ENCODE assay signal across 22 cellular contexts in the genomic region with DNA sequence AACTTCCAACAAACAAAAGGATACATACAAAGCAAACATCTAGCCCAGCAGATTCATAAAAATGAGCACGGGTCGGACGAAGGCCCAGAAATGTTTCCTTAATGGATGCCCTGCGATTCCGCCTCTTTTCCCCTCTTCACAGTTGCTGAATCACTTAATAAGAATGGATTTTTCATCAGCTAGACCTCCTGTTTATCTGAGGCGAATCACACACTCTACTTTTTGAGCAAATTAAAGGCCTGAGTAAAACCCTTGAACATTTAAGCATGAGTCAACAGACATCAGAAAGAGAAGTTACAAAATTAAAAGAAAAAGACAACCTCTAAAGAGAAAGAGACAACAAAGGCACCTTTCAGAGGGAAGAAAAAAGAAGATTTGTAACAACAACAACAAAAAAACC. TPM values are rescaled to one million over a fixed set of nuclear protein-coding genes. Genes with fewer than 3 reads are reported as not detected.
A peak's percentile ranks its signal among the peaks of the same experiment; 100 is the strongest.
DNase-seq lines count a peak whose midpoint lies in the region; ATAC-seq and TF ChIP-seq lines count a peak whose summit lies in the region.
"Had no signal": no experiment of that assay in that cellular context is flagged by ENCODE, and none has a peak within 500 bp of the region (broad histone marks: within the 10 kb centered on the region; RNA-seq: fewer than 3 reads in every experiment).

No MANE protein-coding gene starts in this region.

- peak overlapping the region; percentile 8 for H3K27ac ChIP-seq in ACC112 (ENCODE audit: low read depth, low read length)
- H3K27ac ChIP-seq in aorta (ENCODE audit: low read depth in 1 of 2, low read length in 2 of 2): no peak overlapping the region
- H3K27ac ChIP-seq: tibial artery had no signal

- H2AFZ ChIP-seq in ACC112 (ENCODE audit: low read length, unreplicated experiment): no peak overlapping the region

- intact Hi-C loops in aorta (cut with DNase I): no loop called here

- H3K4me3 ChIP-seq in ACC112 (ENCODE audit: low read depth, low read length) (no peak overlapping the region), aorta (ENCODE audit: low read length in 2 of 2) (no peak overlapping the region)
- H3K4me3 ChIP-seq: tibial artery had no signal

- H3K27ac Mint-ChIP-seq in HFFc6: peak overlapping the region; percentile 94
- H3K27ac Mint-ChIP-seq: CD4-positive, alpha-beta T cell; stimulated activated effector memory CD8-positive, alpha-beta T cell treated with anti-CD3 and anti-CD28 coated beads, Interleukin-12 subunit alpha, Interleukin-12 subunit beta, amount 100 ng/mL, for 72 hours had no signal

- peak; percentile 81 for DNase-seq in HFFc6
- peak; percentile 69 for DNase-seq in astrocyte of the hippocampus (ENCODE audit: low read depth, low spot score)
- peak; percentile 87 for DNase-seq in iris pigment epithelial cell (ENCODE audit: low read depth)
- no peak for DNase-seq in aorta
- no peak for DNase-seq in SIG-M5 (lab: John Stamatoyannopoulos, UW)
- no peak for DNase-seq in germinal center (ENCODE audit: low spot score)
- DNase-seq: activated CD4-positive, alpha-beta T cell treated with anti-CD3 and anti-CD28 coated beads for 4 hours; activated CD8-positive, alpha-beta memory T cell treated with anti-CD3 and anti-CD28 coated beads, Interleukin-2, amount 50 U/mL, for 4 hours; activated effector memory CD4-positive, alpha-beta T cell treated with anti-CD3 and anti-CD28 coated beads, Interleukin-2, amount 50 U/mL, for 16 hours; anterior cingulate cortex; CD4-positive, alpha-beta T cell; dermis blood vessel endothelial cell; DMS79 treated with DMSO at 0.1 percent for 48 hours; head of caudate nucleus; NCI-H187 treated with DMSO at 0.1 percent for 48 hours; NCI-H510A; stimulated activated CD4-positive, alpha-beta T cell treated with anti-CD3 and anti-CD28 coated beads, Interleukin-12 subunit alpha, Interleukin-12 subunit beta, amount 100 ng/mL, for 4 hours; tibial artery had no signal

- WGBS in aorta, 2 donors: 89 to 91% methylated on average over 6 of the region's 6 CpGs

- peak overlapping the region; percentile 85 for H3K4me3 Mint-ChIP-seq in HFFc6
- H3K4me3 Mint-ChIP-seq: CD4-positive, alpha-beta T cell; stimulated activated effector memory CD8-positive, alpha-beta T cell treated with anti-CD3 and anti-CD28 coated beads, Interleukin-12 subunit alpha, Interleukin-12 subunit beta, amount 100 ng/mL, for 72 hours had no signal

- H3K4me1 ChIP-seq in ACC112 (ENCODE audit: control insufficient read depth, insufficient read depth, low read length, unreplicated experiment): peaks cover 37% of the 10 kb centered on the region
- H3K4me1 ChIP-seq in aorta (ENCODE audit: control insufficient read depth in 1 of 2, insufficient read depth in 2 of 2, low read length in 2 of 2): no peaks in the 10 kb centered on the region
- H3K4me1 ChIP-seq: tibial artery had no signal

- H3K9me3 Mint-ChIP-seq in HFFc6: peaks cover 8% of the 10 kb centered on the region; the same call in 1 of the 2 replicates
- H3K9me3 Mint-ChIP-seq: CD4-positive, alpha-beta T cell; stimulated activated effector memory CD8-positive, alpha-beta T cell treated with anti-CD3 and anti-CD28 coated beads, Interleukin-12 subunit alpha, Interleukin-12 subunit beta, amount 100 ng/mL, for 72 hours had no signal

- TF ChIP-seq CTCF in HFFc6 (IDR thresholded peaks at IDR 0.05): no peak

- peaks cover 75% of the 10 kb centered on the region for H3K4me1 Mint-ChIP-seq in HFFc6 (ENCODE audit: low read depth)
- H3K4me1 Mint-ChIP-seq: stimulated activated effector memory CD8-positive, alpha-beta T cell treated with anti-CD3 and anti-CD28 coated beads, Interleukin-12 subunit alpha, Interleukin-12 subunit beta, amount 100 ng/mL, for 72 hours had no signal

- no peaks in the 10 kb centered on the region; the same call in 1 of the 2 replicates for H3K27me3 Mint-ChIP-seq in HFFc6 (ENCODE audit: insufficient read depth)
- H3K27me3 Mint-ChIP-seq: CD4-positive, alpha-beta T cell had no signal

- H3K36me3 ChIP-seq in ACC112 (ENCODE audit: insufficient read depth, low read length): peaks cover 10% of the 10 kb centered on the region; the same call in 1 of the 2 replicates
- H3K36me3 ChIP-seq in aorta (ENCODE audit: control insufficient read depth in 1 of 2, insufficient read depth in 2 of 2, low read length in 1 of 2): no peaks in the 10 kb centered on the region
- H3K36me3 ChIP-seq: tibial artery had no signal

- ATAC-seq in aorta (ENCODE audit: low FRiP score) (no peak), GM18870 (IDR thresholded peaks at IDR 0.05; ENCODE audit: unreplicated experiment) (no peak)
- ATAC-seq: stimulated activated effector memory CD8-positive, alpha-beta T cell treated with anti-CD3 and anti-CD28 coated beads, Interleukin-12 subunit alpha, Interleukin-12 subunit beta, amount 100 ng/mL, for 72 hours had no signal

- peaks cover 56% of the 10 kb centered on the region for H3K36me3 Mint-ChIP-seq in HFFc6 (ENCODE audit: low read depth)
- H3K36me3 Mint-ChIP-seq: stimulated activated effector memory CD8-positive, alpha-beta T cell treated with anti-CD3 and anti-CD28 coated beads, Interleukin-12 subunit alpha, Interleukin-12 subunit beta, amount 100 ng/mL, for 72 hours had no signal

- H3K9me3 ChIP-seq in aorta (ENCODE audit: control insufficient read depth, low read length): peaks cover 2% of the 10 kb centered on the region
- H3K9me3 ChIP-seq: tibial artery had no signal

- H3K27me3 ChIP-seq in ACC112 (ENCODE audit: insufficient read depth, low read length) (no peaks in the 10 kb centered on the region), aorta (ENCODE audit: control insufficient read depth in 1 of 2, insufficient read depth in 2 of 2, low read length in 1 of 2) (no peaks in the 10 kb centered on the region)
- H3K27me3 ChIP-seq: tibial artery had no signal

- peaks cover 27% of the 10 kb centered on the region for H3K79me2 ChIP-seq in ACC112 (ENCODE audit: control insufficient read depth, insufficient read depth, low read length, unreplicated experiment)

RNA-seq across cellular contexts. Expression of gene HS3ST3A1, which starts 44.7 kb away (rescaled TPM):
- 10 to 100 TPM; 29.4 to 45.8 (median 36.5) TPM for total RNA-seq in HFFc6 (2021; fragmentation: NEBNext Ultra II Directional; extraction: Animal tissue kit (Norgen Biotek cat#: 25700))
- total RNA-seq in aorta: under 1 TPM; 0.33 to 0.36 TPM
- under 1 TPM in 1 of 2 donors, not detected in 1; 0.33 TPM for polyA plus RNA-seq in aorta
- total RNA-seq: pulmonary artery endothelial cell had no signal

Comparison
In these comparisons a context has a peak if more than half of its experiments do, and no peak if none do; other contexts are left out.
1. DNase-seq: peak in HFFc6 (single experiment), astrocyte of the hippocampus (single experiment) and iris pigment epithelial cell (single experiment); none in aorta (0 of 2), SIG-M5 (single experiment) and germinal center (single experiment).
2. RNA of gene HS3ST3A1, which starts 44.7 kb away (total RNA-seq): 29.4 to 45.8 TPM in HFFc6; 0.33 to 0.36 TPM in aorta; every median in the first group is over 10 times any median in the second.